24 cellular contexts compared by ENCODE assay signal in genomic region chr12:12539411-12539810, GRCh38. TPM values are rescaled to one million over a fixed set of nuclear protein-coding genes. Genes with fewer than 3 reads are reported as not detected.
A peak's percentile ranks its signal among the peaks of the same experiment; 100 is the strongest.
DNase-seq lines count a peak whose midpoint lies in the region; ATAC-seq, FAIRE-seq and TF ChIP-seq lines count a peak whose summit lies in the region.
"Had no signal": no experiment of that assay in that cellular context is flagged by ENCODE, and none has a peak within 500 bp of the region (broad histone marks: within the 10 kb centered on the region; RNA-seq: fewer than 3 reads in every experiment).

No MANE protein-coding gene starts in this region.

- no TSS peak for BruUV-seq in Panc1 (replicated peaks; lab: Mats Ljungman, UMichigan)

- peak; percentile 60; the same call in 1 of the 2 replicates for ATAC-seq in Panc1
- ATAC-seq in GM21423 (IDR thresholded peaks at IDR 0.05; ENCODE audit: unreplicated experiment): no peak
- ATAC-seq: activated naive CD8-positive, alpha-beta T cell treated with anti-CD3 and anti-CD28 coated beads, Interleukin-2, amount 50 U/mL, for 24 hours had no signal

- no peak overlapping the region for H3K4me3 ChIP-seq in HEK293 (ENCODE audit: low read depth, low read length)
- H3K4me3 ChIP-seq in Panc1 (ENCODE audit: low read depth in 2 of 2, low read length in 2 of 2): no peak overlapping the region
- H3K4me3 ChIP-seq in small intestine (ENCODE audit: low read depth in 1 of 2, low read length in 2 of 2): no peak overlapping the region
- H3K4me3 ChIP-seq: GM23248, right atrium auricular region, SK-N-MC, uterus had no signal

- H3K36me3 ChIP-seq in HEK293 (ENCODE audit: control insufficient read depth in 2 of 2, insufficient read depth in 1 of 2, low read length in 2 of 2) (peaks cover 0 to 3% of the 10 kb centered on the region in 2 experiments; a peak in 1 of 3 replicates), Panc1 (ENCODE audit: control insufficient read depth, insufficient read depth, low read length) (no peaks in the 10 kb centered on the region), small intestine (ENCODE audit: control insufficient read depth in 2 of 2, insufficient read depth in 2 of 2, low read length in 2 of 2) (peaks cover 0 to 2% of the 10 kb centered on the region in 2 donors)
- H3K36me3 ChIP-seq: right atrium auricular region, uterus had no signal

- H3K9me3 ChIP-seq in HEK293 (ENCODE audit: control insufficient read depth, insufficient read depth, low read depth, low read length): no peaks in the 10 kb centered on the region
- H3K9me3 ChIP-seq in Panc1 (ENCODE audit: control insufficient read depth, insufficient read depth, low read depth, low read length): no peaks in the 10 kb centered on the region
- no peaks in the 10 kb centered on the region for H3K9me3 ChIP-seq in small intestine (ENCODE audit: control insufficient read depth, low read depth)
- H3K9me3 ChIP-seq: right atrium auricular region, uterus had no signal

- no peak overlapping the region for H3K27ac ChIP-seq in HEK293 (ENCODE audit: extremely low read depth, low read depth, low read length)
- H3K27ac ChIP-seq in Panc1 (ENCODE audit: low read length): no peak overlapping the region
- H3K27ac ChIP-seq in small intestine (ENCODE audit: low read depth in 1 of 2, low read length in 1 of 2): no peak overlapping the region
- H3K27ac ChIP-seq: GM23248, right atrium auricular region, RWPE1, SK-N-MC, uterus had no signal

- in situ Hi-C loops in Panc1 (cut with HindIII; ENCODE audit: low pct_unique_long_range_greater_than_20kb, low sequenced_read_pairs): no loop called here

- intact Hi-C loops in Panc1 (cut with micrococcal nuclease; ENCODE audit: unreplicated experiment): no loop called here

- CTCF ChIA-PET in HEK293 (lab: Yijun Ruan, JAX): interaction anchor here (0.7 kb wide), 1 partner anchor 25 kb away, joined by 3 read pairs; no protein-coding TSS in a partner anchor
- CTCF ChIA-PET in Panc1 (lab: Charles Lee): no interaction called here

- no peak for FAIRE-seq in small intestine (lab: Jason Lieb, UNC)
- FAIRE-seq: D721Med, endometrium, GM18507 had no signal

- TF ChIP-seq CTCF in HEK293 (tag by site-specific recombination; IDR thresholded peaks at IDR 0.05) (no peak), Panc1 (IDR thresholded peaks at IDR 0.05) (no peak)

- 15 to 51% (median 40%) methylated on average over 5 of the region's 5 CpGs for WGBS in small intestine, 3 donors

- no peak for DNase-seq in Panc1 (ENCODE audit: low read depth, low spot score)
- peak; percentile 33 for DNase-seq in kidney tubule cell (ENCODE audit: low spot score)
- DNase-seq in small intestine: peak; percentile 70
- DNase-seq in NCI-H1092 treated with DMSO at 0.1 percent for 48 hours (lab: John Stamatoyannopoulos, UW): no peak
- DNase-seq in stimulated activated naive CD4-positive, alpha-beta T cell treated with Interleukin-2 at 50 U/mL for 16 hours (lab: John Stamatoyannopoulos, UW): no peak
- DNase-seq: activated CD8-positive, alpha-beta memory T cell treated with anti-CD3 and anti-CD28 coated beads for 24 hours; activated gamma-delta T cell; activated naive CD8-positive, alpha-beta T cell treated with anti-CD3 and anti-CD28 coated beads, Interleukin-2, amount 50 U/mL, for 24 hours; activated T-cell treated with anti-CD3 and anti-CD28 coated beads, Interleukin-2, amount 50 U/mL, for 1 hour; GM23248; Karpas-422; NCI-H1048; NCI-H187; NCI-H524 treated with DMSO at 0.1 percent for 48 hours; stimulated activated CD4-positive, alpha-beta T cell treated with anti-CD3 and anti-CD28 coated beads, Interleukin-2, amount 100 ng/mL, for 48 hours; uterus had no signal

- H3K27me3 ChIP-seq in Panc1 (ENCODE audit: control insufficient read depth, insufficient read depth, low read length) (no peaks in the 10 kb centered on the region), small intestine (ENCODE audit: control insufficient read depth in 2 of 2, insufficient read depth in 2 of 2, low read length in 2 of 2) (no peaks in the 10 kb centered on the region)
- H3K27me3 ChIP-seq: right atrium auricular region, uterus had no signal

- POLR2A ChIA-PET in HEK293 (lab: Yijun Ruan, JAX): no interaction called here
- POLR2A ChIA-PET in Panc1 (lab: Charles Lee): no interaction called here

- no peaks in the 10 kb centered on the region; the same call in 1 of the 2 replicates for H3K4me1 ChIP-seq in HEK293 (ENCODE audit: control insufficient read depth, insufficient read depth, low read length)
- H3K4me1 ChIP-seq in Panc1 (ENCODE audit: control insufficient read depth, insufficient read depth, low read length): no peaks in the 10 kb centered on the region
- peaks cover 1 to 14% of the 10 kb centered on the region in 2 donors for H3K4me1 ChIP-seq in small intestine (ENCODE audit: control insufficient read depth in 2 of 2, insufficient read depth in 1 of 2, low read depth in 1 of 2, low read length in 1 of 2)

TF ChIP-seq in HEK293, 187 proteins besides CTCF, POLR2A, EP300 and RAD21:
- TF ChIP-seq ZNF449 (tag by site-specific recombination; IDR thresholded peaks at IDR 0.05) (peak; percentile 59; the same call in 1 of the 2 replicates), KLF1 (tag by site-specific recombination; IDR thresholded peaks at IDR 0.05) (peak; percentile 81), ZNF837 (tag by site-specific recombination; IDR thresholded peaks at IDR 0.05) (no peak), PRDM6 (tag by site-specific recombination; IDR thresholded peaks at IDR 0.05) (peak; percentile 74), OVOL3 (tag by site-specific recombination; IDR thresholded peaks at IDR 0.05) (peak; percentile 68; the same call in 1 of the 2 replicates), ZBTB8A (tag by site-specific recombination; IDR thresholded peaks at IDR 0.05) (peak; percentile 18; the same call in 1 of the 2 replicates), ZNF677 (tag by site-specific recombination; IDR thresholded peaks at IDR 0.05) (no peak), ZNF629 (tag by site-specific recombination; IDR thresholded peaks at IDR 0.05) (peak; percentile 37; the same call in 1 of the 2 replicates), ZXDB (tag by site-specific recombination; IDR thresholded peaks at IDR 0.05) (0 out of 2 replicates have a peak, but pooled peaks have one; percentile 18), ZNF513 (tag by site-specific recombination; IDR thresholded peaks at IDR 0.05) (no peak), ZNF416 (tag by site-specific recombination; IDR thresholded peaks at IDR 0.05) (no peak), ZNF10 (tag by site-specific recombination; IDR thresholded peaks at IDR 0.05) (0 out of 2 replicates have a peak, but pooled peaks have one; percentile 13), RBAK (tag by site-specific recombination; IDR thresholded peaks at IDR 0.05) (no peak), ZNF391 (tag by site-specific recombination; IDR thresholded peaks at IDR 0.05; ENCODE audit: borderline replicate concordance, low read depth) (no peak)

RNA-seq across cellular contexts. Expression of gene DUSP16, which starts 23.3 kb away (rescaled TPM):
- 12.9 TPM for total RNA-seq in Panc1 (2021; ENCODE audit: unreplicated experiment)
- polyA plus RNA-seq in Panc1 (2012; ENCODE audit: insufficient read length): 5.4 TPM
- 10 to 100 TPM; 22.5 to 33.1 (median 27.0) TPM for polyA plus RNA-seq in small intestine

Comparison
In these comparisons a context has a peak if more than half of its experiments do, and no peak if none do; other contexts are left out.
1. DNase-seq: peak in kidney tubule cell (single experiment) and small intestine (single experiment); none in Panc1 (single experiment), NCI-H1092 treated with DMSO at 0.1 percent for 48 hours (single experiment) and stimulated activated naive CD4-positive, alpha-beta T cell treated with Interleukin-2 at 50 U/mL for 16 hours (single experiment).